ENCODE assay signal across 20 cellular contexts in genomic region chr3:12430086-12430485, GRCh38. TPM values are rescaled to one million over a fixed set of nuclear protein-coding genes. Genes with fewer than 3 reads are reported as not detected.
DNase-seq lines count a peak whose midpoint lies in the region; ATAC-seq and TF ChIP-seq lines count a peak whose summit lies in the region.
"Had no signal": no experiment of that assay in that cellular context is flagged by ENCODE, and none has a peak within 500 bp of the region (broad histone marks: within the 10 kb centered on the region; RNA-seq: fewer than 3 reads in every experiment).

No MANE protein-coding gene starts in this region.

- TF ChIP-seq CTCF in left ventricle myocardium inferior (IDR thresholded peaks at IDR 0.05; ENCODE audit: borderline replicate concordance) (no peak), body of pancreas (IDR thresholded peaks at IDR 0.05) (no peak)

- H3K4me3 ChIP-seq in left ventricle myocardium inferior (no peak overlapping the region), body of pancreas (no peak overlapping the region)
- H3K4me3 ChIP-seq: GM23338, K562 had no signal

- TF ChIP-seq POLR2A in body of pancreas (IDR thresholded peaks at IDR 0.05): no peak

- peaks cover 24% of the 10 kb centered on the region for H3K4me1 ChIP-seq in left ventricle myocardium inferior
- no peaks in the 10 kb centered on the region for H3K4me1 ChIP-seq in body of pancreas

- 52 to 77% methylated on average over 5 of the region's 5 CpGs for WGBS in body of pancreas, 2 donors

- H3K27ac ChIP-seq in left ventricle myocardium inferior (replicated peaks) (peak overlapping the region; percentile 5), body of pancreas (no peak overlapping the region)

- no peak for ATAC-seq in Right ventricle myocardium inferior
- ATAC-seq in body of pancreas: no peak
- ATAC-seq: GM23338, K562, SK-N-SH treated with all-trans-retinoic acid at 6 μM for 48 hours had no signal

- H3K9me3 ChIP-seq in left ventricle myocardium inferior (replicated peaks): no peaks in the 10 kb centered on the region
- H3K9me3 ChIP-seq in body of pancreas: no peaks in the 10 kb centered on the region

- DNase-seq in left ventricle myocardium inferior (no peak), Right ventricle myocardium inferior (ENCODE audit: missing footprints) (no peak), SK-MEL-5 (ENCODE audit: low read depth, low spot score) (peak; percentile 67), foreskin melanocyte (peak; percentile 88), NCI-H510A (lab: John Stamatoyannopoulos, UW) (no peak), MV-4-11 (lab: John Stamatoyannopoulos, UW) (no peak), body of pancreas (no peak), NOMO-1 (lab: John Stamatoyannopoulos, UW; ENCODE audit: unreplicated experiment in 2 of 2) (no peak)
- DNase-seq: 8988T, COR-L47, GDM1, HCEC 1CT, NCI-H1417 treated with DMSO at 0.1 percent for 48 hours, NCI-H187 treated with DMSO at 0.1 percent for 48 hours, NCI-H2227 treated with DMSO at 0.1 percent for 48 hours, NCI-H524 treated with DMSO at 0.1 percent for 48 hours, SHP77 treated with DMSO at 0.1 percent for 48 hours had no signal

- in situ Hi-C loops in SK-MEL-5 (cut with HindIII; ENCODE audit: low pct_unique_long_range_greater_than_20kb, low sequenced_read_pairs): no loop called here

- no peaks in the 10 kb centered on the region for H3K27me3 ChIP-seq in left ventricle myocardium inferior (ENCODE audit: low read depth)
- no peaks in the 10 kb centered on the region for H3K27me3 ChIP-seq in body of pancreas

- peaks cover 11% of the 10 kb centered on the region for H3K36me3 ChIP-seq in left ventricle myocardium inferior
- no peaks in the 10 kb centered on the region for H3K36me3 ChIP-seq in body of pancreas (replicated peaks in 1 of 2; ENCODE audit: insufficient read depth in 1 of 2, low read depth in 2 of 2)

- intact Hi-C loops in left ventricle myocardium inferior (cut with micrococcal nuclease): no loop called here
- intact Hi-C loops in Right ventricle myocardium inferior (cut with DNase I): no loop called here
- intact Hi-C loops in body of pancreas (cut with DNase I): no loop called here

RNA-seq across cellular contexts. Expression of gene TSEN2, which starts 54.2 kb away (rescaled TPM):
- total RNA-seq in left ventricle myocardium inferior (22.5 TPM), Right ventricle myocardium inferior (24.1 TPM), body of pancreas (10 to 100 TPM; 14.8 to 20.8 TPM)
- 25.6 and 28.6 TPM in 2 replicates for total RNA-seq in SK-MEL-5 (2014; rRNA removed; shearing (Covaris generic))
- polyA plus RNA-seq in SK-MEL-5 (2015; cell fraction: cytosol; rRNA removed): 16.2 and 18.5 TPM in 2 replicates
- 86.2 and 98.2 TPM in 2 replicates for polyA plus RNA-seq in SK-MEL-5 (2015; cell fraction: nucleus; rRNA removed)

Comparison
In these comparisons a context has a peak if more than half of its experiments do, and no peak if none do; other contexts are left out.
1. DNase-seq: peak in SK-MEL-5 (single experiment) and foreskin melanocyte (single experiment); none in left ventricle myocardium inferior (single experiment), Right ventricle myocardium inferior (single experiment), NCI-H510A (single experiment), MV-4-11 (single experiment), body of pancreas (0 of 4) and NOMO-1 (0 of 2).